ENCODE assay signal across 1 cellular context in genomic region chr11:77127969-77128691, GRCh38.
TF ChIP-seq lines count a peak whose summit lies in the region.

TSS of gene MYO7A (plus strand) at chr11:77128246. CDS start at chr11:77130635, 2,389 bp downstream.

TF ChIP-seq in HepG2, 621 proteins besides CTCF, POLR2A, EP300 and RAD21 (continued from another document and continues in another):
- TF ChIP-seq THAP9 (CRISPR knock-in tag; IDR thresholded peaks at IDR 0.05; ENCODE audit: borderline replicate concordance): peak; percentile 16; the same call in 1 of the 2 replicates
- no peak for TF ChIP-seq ZNF639 (CRISPR knock-in tag; conservative IDR thresholded peaks at IDR 0.05)
- no peak for TF ChIP-seq CHD4 (IDR thresholded peaks at IDR 0.05; ENCODE audit: borderline replicate concordance, low read length)
- no peak for TF ChIP-seq ISX (CRISPR knock-in tag; conservative IDR thresholded peaks at IDR 0.05)
- TF ChIP-seq ZNF570 (CRISPR knock-in tag; IDR thresholded peaks at IDR 0.05; ENCODE audit: borderline replicate concordance): no peak
- TF ChIP-seq SOX6 (IDR thresholded peaks at IDR 0.05): no peak
- TF ChIP-seq SOX6 (CRISPR knock-in tag; IDR thresholded peaks at IDR 0.05): peak; percentile 57; the same call in 1 of the 2 replicates
- TF ChIP-seq CREBL2 (CRISPR knock-in tag; IDR thresholded peaks at IDR 0.05; ENCODE audit: borderline replicate concordance): no peak
- TF ChIP-seq MIER3 (CRISPR knock-in tag; IDR thresholded peaks at IDR 0.05; ENCODE audit: borderline replicate concordance): no peak
- no peak for TF ChIP-seq NONO (IDR thresholded peaks at IDR 0.05)
- TF ChIP-seq NONO (CRISPR knock-in tag; conservative IDR thresholded peaks at IDR 0.05): no peak; the same call in 1 of the 2 replicates
- TF ChIP-seq NFIC (IDR thresholded peaks at IDR 0.05; ENCODE audit: low read length): no peak
- 0 out of 2 replicates have a peak, but pooled peaks have one; percentile 77 for TF ChIP-seq ZNF674 (CRISPR knock-in tag; IDR thresholded peaks at IDR 0.05; ENCODE audit: low read depth)
- TF ChIP-seq ZNF33B (CRISPR knock-in tag; IDR thresholded peaks at IDR 0.05): peak; percentile 52; the same call in 1 of the 2 replicates
- no peak for TF ChIP-seq ZMAT5 (CRISPR knock-in tag; IDR thresholded peaks at IDR 0.05; ENCODE audit: borderline replicate concordance, low read depth)
- TF ChIP-seq CEBPG (CRISPR knock-in tag; IDR thresholded peaks at IDR 0.05): no peak; the same call in 1 of the 2 replicates
- no peak for TF ChIP-seq MTA3 (CRISPR knock-in tag; IDR thresholded peaks at IDR 0.05)
- TF ChIP-seq AHR (CRISPR knock-in tag; IDR thresholded peaks at IDR 0.05): no peak
- TF ChIP-seq ZSCAN30 (CRISPR knock-in tag; IDR thresholded peaks at IDR 0.05): no peak
- 0 out of 2 replicates have a peak, but pooled peaks have one; percentile 44 for TF ChIP-seq SMAD3 (CRISPR knock-in tag; IDR thresholded peaks at IDR 0.05)
- no peak for TF ChIP-seq ZNF367 (CRISPR knock-in tag; IDR thresholded peaks at IDR 0.05; ENCODE audit: borderline replicate concordance)
- no peak for TF ChIP-seq SRF (IDR thresholded peaks at IDR 0.05; ENCODE audit: low read depth, low read length)
- TF ChIP-seq MTA1 (CRISPR knock-in tag; IDR thresholded peaks at IDR 0.05; ENCODE audit: borderline replicate concordance): peak; percentile 72; the same call in 1 of the 2 replicates
- TF ChIP-seq TBP (CRISPR knock-in tag; IDR thresholded peaks at IDR 0.05): no peak
- no peak for TF ChIP-seq MZF1 (CRISPR knock-in tag; IDR thresholded peaks at IDR 0.05; ENCODE audit: borderline replicate concordance)
- TF ChIP-seq ZBTB2 (CRISPR knock-in tag; IDR thresholded peaks at IDR 0.05; ENCODE audit: low read depth): no peak
- TF ChIP-seq NCOR1 (IDR thresholded peaks at IDR 0.05; ENCODE audit: borderline replicate concordance, low read length): no peak
- no peak for TF ChIP-seq MXD4 (CRISPR knock-in tag; IDR thresholded peaks at IDR 0.05)
- TF ChIP-seq ZSCAN22 (CRISPR knock-in tag; IDR thresholded peaks at IDR 0.05): no peak
- no peak for TF ChIP-seq PBX2 (CRISPR knock-in tag; IDR thresholded peaks at IDR 0.05)
- TF ChIP-seq ZNF512 (CRISPR knock-in tag; IDR thresholded peaks at IDR 0.05): no peak
- TF ChIP-seq MLX (CRISPR knock-in tag; IDR thresholded peaks at IDR 0.05): 0 out of 2 replicates have a peak, but pooled peaks have one; percentile 31
- peak; percentile 73; the same call in 1 of the 2 replicates for TF ChIP-seq HIC2 (CRISPR knock-in tag; IDR thresholded peaks at IDR 0.05; ENCODE audit: low read depth)
- TF ChIP-seq SRSF1 (optimal IDR thresholded peaks at IDR 0.05; ENCODE audit: low read depth, low read length): peak; percentile 66
- no peak for TF ChIP-seq SRY (CRISPR knock-in tag; IDR thresholded peaks at IDR 0.05)
- 0 out of 2 replicates have a peak, but pooled peaks have one; percentile 28 for TF ChIP-seq CREM (IDR thresholded peaks at IDR 0.05)
- TF ChIP-seq CREM (CRISPR knock-in tag; IDR thresholded peaks at IDR 0.05): no peak
- TF ChIP-seq ARID4A (CRISPR knock-in tag; IDR thresholded peaks at IDR 0.05; ENCODE audit: borderline replicate concordance): peak; percentile 45
- no peak for TF ChIP-seq SP1 (IDR thresholded peaks at IDR 0.05)
- peak; percentile 62 for TF ChIP-seq SP1 (CRISPR knock-in tag; IDR thresholded peaks at IDR 0.05)
- TF ChIP-seq ZC3H13 (CRISPR knock-in tag; IDR thresholded peaks at IDR 0.05): no peak
- TF ChIP-seq BCLAF1 (IDR thresholded peaks at IDR 0.05): no peak
- 0 out of 2 replicates have a peak, but pooled peaks have one; percentile 17 for TF ChIP-seq NFYB (CRISPR knock-in tag; IDR thresholded peaks at IDR 0.05)
